In the genomic region with DNA sequence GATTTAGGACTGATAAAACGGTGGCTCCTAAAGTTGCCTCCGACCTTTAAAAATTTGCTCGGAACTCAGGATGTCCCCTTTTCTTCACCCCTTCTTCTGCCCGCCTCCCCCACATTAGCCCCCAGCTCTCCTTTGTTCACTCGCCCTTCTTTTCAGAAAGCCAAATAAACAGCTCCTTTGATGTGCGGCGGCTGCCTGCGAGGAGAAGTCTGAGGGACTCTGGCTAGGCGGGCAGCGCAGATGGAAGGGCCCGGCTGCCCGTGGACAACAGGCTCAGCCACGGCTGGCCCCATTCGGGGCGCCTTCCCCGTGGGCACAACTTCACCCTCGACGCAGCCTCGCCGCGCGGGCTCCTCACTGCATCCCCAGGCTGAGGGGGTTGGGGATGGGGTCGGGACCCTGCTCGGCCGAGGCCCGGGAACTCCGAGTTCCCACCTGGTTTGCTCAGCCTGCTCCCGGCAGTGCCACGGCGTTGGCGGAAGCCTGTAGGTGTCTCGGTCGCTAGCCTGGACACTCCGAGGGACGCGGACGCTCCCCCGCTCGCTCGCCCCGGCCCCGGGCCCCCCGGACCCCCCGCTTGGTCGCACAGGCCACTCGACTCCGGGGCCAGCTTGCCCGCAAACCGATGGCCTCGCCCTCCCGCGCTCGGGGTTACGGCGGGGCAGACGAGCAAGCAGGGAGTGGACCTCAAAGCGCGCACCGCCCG, we compare ENCODE assay signal across 8 cellular contexts. TPM values are rescaled to one million over a fixed set of nuclear protein-coding genes. Genes with fewer than 3 reads are reported as not detected.
DNase-seq lines count a peak whose midpoint lies in the region; ATAC-seq and TF ChIP-seq lines count a peak whose summit lies in the region.

No MANE protein-coding gene starts in this region.

- H3K4me3 ChIP-seq in body of pancreas (peak overlapping the region in 1 of 2 donors; percentile 4), skin epidermis (peak overlapping the region; percentile 53 to 90 (median 80))

- no peaks in the 10 kb centered on the region for H3K27me3 ChIP-seq in body of pancreas

- DNase-seq in activated gamma-delta T cell treated with Interleukin-2 at 50 U/mL for 16 hours: peak; percentile 11
- no peak for DNase-seq in activated gamma-delta T cell (lab: John Stamatoyannopoulos, UW)
- DNase-seq in SK-MEL-5 (ENCODE audit: low read depth, low spot score): peak; percentile 37
- peak; percentile 57 to 65 (median 60) for DNase-seq in body of pancreas
- DNase-seq in iris pigment epithelial cell (ENCODE audit: low read depth): peak; percentile 36
- no peak for DNase-seq in HuH-7.5 (ENCODE audit: low spot score)

- peaks cover 81% of the 10 kb centered on the region for H3K4me1 ChIP-seq in body of pancreas

- ATAC-seq in body of pancreas (peak; percentile 9), GM18511 (IDR thresholded peaks at IDR 0.05; ENCODE audit: unreplicated experiment) (no peak)

- intact Hi-C loops in body of pancreas (cut with DNase I): no loop called here

- in situ Hi-C loops in SK-MEL-5 (cut with HindIII; ENCODE audit: low pct_unique_long_range_greater_than_20kb, low sequenced_read_pairs): no loop called here

- no peaks in the 10 kb centered on the region for H3K36me3 ChIP-seq in body of pancreas (replicated peaks in 1 of 2; ENCODE audit: insufficient read depth in 1 of 2, low read depth in 2 of 2)

- TF ChIP-seq CTCF in body of pancreas (IDR thresholded peaks at IDR 0.05): no peak

- H3K9me3 ChIP-seq in body of pancreas: no peaks in the 10 kb centered on the region

- H3K27ac ChIP-seq in body of pancreas: peak overlapping the region; percentile 91 to 98 (median 96)
- H3K27ac ChIP-seq in skin epidermis: peak overlapping the region; percentile 80 to 99 (median 95)

- 1% methylated on average over 8 to 54 of the region's 60 CpGs for WGBS in body of pancreas, 2 donors

- TF ChIP-seq POLR2A in body of pancreas (IDR thresholded peaks at IDR 0.05): peak in 1 of 3 donors; percentile 43

RNA-seq across cellular contexts. Expression of gene TLE3, which starts 0.9 kb away (rescaled TPM):
- total RNA-seq in SK-MEL-5 (2014; rRNA removed; shearing (Covaris generic)): 6.5 and 10.3 TPM in 2 replicates
- 24.7 and 40.1 TPM in 2 replicates for polyA plus RNA-seq in SK-MEL-5 (2015; cell fraction: cytosol; rRNA removed)
- polyA plus RNA-seq in SK-MEL-5 (2015; cell fraction: nucleus; rRNA removed): 19.3 and 38.3 TPM in 2 replicates
- 10 to 100 TPM; 16.6 to 33.9 TPM for total RNA-seq in body of pancreas

Comparison
In these comparisons a context has a peak if more than half of its experiments do, and no peak if none do; other contexts are left out.
1. DNase-seq: peak in activated gamma-delta T cell treated with Interleukin-2 at 50 U/mL for 16 hours (single experiment), SK-MEL-5 (single experiment), body of pancreas (4 of 4) and iris pigment epithelial cell (single experiment); none in activated gamma-delta T cell (single experiment) and HuH-7.5 (single experiment).